Comparison of ENCODE assay signal across 22 cellular contexts in genomic region chr7:47649901-47650300, GRCh38.
A peak's percentile ranks its signal among the peaks of the same experiment; 100 is the strongest.
DNase-seq lines count a peak whose midpoint lies in the region; ATAC-seq and TF ChIP-seq lines count a peak whose summit lies in the region.
"Had no signal": no experiment of that assay in that cellular context is flagged by ENCODE, and none has a peak within 500 bp of the region (broad histone marks: within the 10 kb centered on the region; RNA-seq: fewer than 3 reads in every experiment).

No MANE protein-coding gene starts in this region.

- ATAC-seq in HG02852 (IDR thresholded peaks at IDR 0.05; ENCODE audit: unreplicated experiment) (no peak), GM21390 (IDR thresholded peaks at IDR 0.05; ENCODE audit: unreplicated experiment) (no peak)
- ATAC-seq: T-cell had no signal

- H3K79me1 ChIP-seq in mesenchymal stem cell (replicated peaks; ENCODE audit: low read length, poor library complexity, severe bottlenecking): no peaks in the 10 kb centered on the region
- H3K79me1 ChIP-seq in trophoblast cell (ENCODE audit: low read length): peaks cover 4% of the 10 kb centered on the region

- peak overlapping the region; percentile 93 to 99 for H3K4ac ChIP-seq in mesenchymal stem cell (ENCODE audit: low read depth in 1 of 2, low read length in 2 of 2)
- no peak overlapping the region for H3K4ac ChIP-seq in trophoblast cell (ENCODE audit: low read depth, low read length)

- H4K8ac ChIP-seq in mesenchymal stem cell (ENCODE audit: low read length): no peak overlapping the region
- H4K8ac ChIP-seq in trophoblast cell (ENCODE audit: low read depth, low read length): no peak overlapping the region

- intact Hi-C loops in PC-9 (cut with micrococcal nuclease; ENCODE audit: unreplicated experiment): loop anchor here (5.0 kb wide), 1 partner anchor 48 kb away; no protein-coding TSS in a partner anchor

- POLR2A ChIA-PET in PC-9 (lab: Charles Lee; ENCODE audit: unreplicated experiment): no interaction called here

- H3K9me3 ChIP-seq in BLaER1 treated with 17β-estradiol and CSF1 and Interleukin-3, amounts not matched to agents 10 nM and 100 nM (replicated peaks in 1 of 11): peaks cover 0 to 17% (median 2%) of the 10 kb centered on the region in 11 experiments; a peak in 10 of 22 replicates
- no peaks in the 10 kb centered on the region for H3K9me3 ChIP-seq in PC-9 (ENCODE audit: insufficient read depth, low read depth)
- no peaks in the 10 kb centered on the region for H3K9me3 ChIP-seq in mesenchymal stem cell (ENCODE audit: control insufficient read depth, low read length)
- no peaks in the 10 kb centered on the region for H3K9me3 ChIP-seq in trophoblast cell (ENCODE audit: insufficient read depth, low read depth, low read length)
- H3K9me3 ChIP-seq: BE2C, HAP-1, Peyer's patch had no signal

- peak overlapping the region in 1 of 2 experiments; percentile 64 for H3K14ac ChIP-seq in mesenchymal stem cell (ENCODE audit: low read length in 2 of 2)
- no peak overlapping the region for H3K14ac ChIP-seq in trophoblast cell (ENCODE audit: low read length)

- H2BK5ac ChIP-seq in mesenchymal stem cell (ENCODE audit: low read depth, low read length, poor library complexity, severe bottlenecking): no peak overlapping the region
- no peak overlapping the region for H2BK5ac ChIP-seq in trophoblast cell (ENCODE audit: low read depth, low read length, poor library complexity)

- no peaks in the 10 kb centered on the region for H4K20me1 ChIP-seq in BLaER1 treated with 17β-estradiol and CSF1 and Interleukin-3, amounts not matched to agents 10 nM and 100 nM
- no peaks in the 10 kb centered on the region for H4K20me1 ChIP-seq in PC-9 (ENCODE audit: insufficient read depth)

- no peak overlapping the region for H2AFZ ChIP-seq in PC-9
- H2AFZ ChIP-seq in mesenchymal stem cell (ENCODE audit: low read depth, low read length): no peak overlapping the region
- H2AFZ ChIP-seq in trophoblast cell (ENCODE audit: insufficient read depth, low read length, poor library complexity): no peak overlapping the region

- H3K79me2 ChIP-seq in PC-9 (ENCODE audit: low read depth) (0 out of 2 replicates have a peak, but pooled peaks cover 11% of the 10 kb centered on the region), trophoblast cell (ENCODE audit: control insufficient read depth, insufficient read depth, low read length, poor library complexity) (no peaks in the 10 kb centered on the region)

- CTCF ChIA-PET in PC-9 (lab: Charles Lee): no interaction called here

- peak overlapping the region; percentile 78 to 88 (median 82); a peak in 18 of 22 replicates for H3K4me2 ChIP-seq in BLaER1 treated with 17β-estradiol and CSF1 and Interleukin-3, amounts not matched to agents 10 nM and 100 nM
- H3K4me2 ChIP-seq in PC-9 (no peak overlapping the region; the same call in 1 of the 2 replicates), mesenchymal stem cell (ENCODE audit: low read length, poor library complexity, severe bottlenecking) (no peak overlapping the region), trophoblast cell (ENCODE audit: low read length) (no peak overlapping the region)

- no peak overlapping the region for H2BK15ac ChIP-seq in mesenchymal stem cell (ENCODE audit: low read depth, poor library complexity, severe bottlenecking)

- H2BK12ac ChIP-seq in mesenchymal stem cell (ENCODE audit: low read length in 2 of 2): peak overlapping the region; percentile 99
- H2BK12ac ChIP-seq in trophoblast cell (ENCODE audit: low read length): peak overlapping the region; percentile 43

- no peaks in the 10 kb centered on the region for H3K9me2 ChIP-seq in PC-9 (ENCODE audit: insufficient read depth)

- H3K4me3 ChIP-seq in BLaER1 treated with 17β-estradiol and CSF1 and Interleukin-3, amounts not matched to agents 10 nM and 100 nM: no peak overlapping the region
- H3K4me3 ChIP-seq in PC-9: no peak overlapping the region
- H3K4me3 ChIP-seq in mesenchymal stem cell (ENCODE audit: insufficient read depth in 1 of 2, low read depth in 1 of 2, low read length in 2 of 2): no peak overlapping the region
- H3K4me3 ChIP-seq in trophoblast cell (ENCODE audit: low read depth, low read length): no peak overlapping the region
- H3K4me3 ChIP-seq: HAP-1, Peyer's patch had no signal

- H3K4me1 ChIP-seq in BLaER1 treated with 17β-estradiol and CSF1 and Interleukin-3, amounts not matched to agents 10 nM and 100 nM: peaks cover 69 to 92% (median 83%) of the 10 kb centered on the region in 10 experiments
- H3K4me1 ChIP-seq in PC-9 (replicated peaks; ENCODE audit: insufficient read depth) (peaks cover 55% of the 10 kb centered on the region), mesenchymal stem cell (ENCODE audit: control insufficient read depth, insufficient read depth, low read depth, low read length) (peaks cover 20% of the 10 kb centered on the region), trophoblast cell (ENCODE audit: control insufficient read depth in 1 of 2, insufficient read depth in 2 of 2, low read length in 2 of 2) (peaks cover 7 to 15% of the 10 kb centered on the region in 2 experiments)
- H3K4me1 ChIP-seq: BE2C, HAP-1 had no signal

- H3F3A ChIP-seq in PC-9 (ENCODE audit: insufficient read depth, low read depth): peaks cover 51% of the 10 kb centered on the region

- H2AK5ac ChIP-seq in mesenchymal stem cell (ENCODE audit: low read length, severe bottlenecking): peak overlapping the region; percentile 26
- H2AK5ac ChIP-seq in trophoblast cell (ENCODE audit: low read length): no peak overlapping the region

- peak overlapping the region in 1 of 2 experiments; percentile 66 for H3K23ac ChIP-seq in mesenchymal stem cell (ENCODE audit: low read length in 2 of 2)
- H3K23ac ChIP-seq in trophoblast cell (ENCODE audit: low read length): no peak overlapping the region

- H2BK120ac ChIP-seq in mesenchymal stem cell (ENCODE audit: low read depth, low read length): peak overlapping the region; percentile 95
- H2BK120ac ChIP-seq in trophoblast cell (ENCODE audit: insufficient read depth, low read length, poor library complexity): no peak overlapping the region

- H4K12ac ChIP-seq in trophoblast cell (ENCODE audit: low read depth, low read length): no peak overlapping the region

- peak overlapping the region in 2 of 11 experiments; percentile 29 to 73; a peak in 3 of 22 replicates for H3K9ac ChIP-seq in BLaER1 treated with 17β-estradiol and CSF1 and Interleukin-3, amounts not matched to agents 10 nM and 100 nM
- H3K9ac ChIP-seq in mesenchymal stem cell (ENCODE audit: low read length) (no peak overlapping the region), trophoblast cell (ENCODE audit: low read length) (no peak overlapping the region)

- no peaks in the 10 kb centered on the region for H3K27me3 ChIP-seq in BLaER1 treated with 17β-estradiol and CSF1 and Interleukin-3, amounts not matched to agents 10 nM and 100 nM
- H3K27me3 ChIP-seq in PC-9 (ENCODE audit: insufficient read depth, low read depth) (no peaks in the 10 kb centered on the region), mesenchymal stem cell (ENCODE audit: control insufficient read depth in 1 of 2, insufficient read depth in 1 of 2, low read length in 2 of 2) (peaks cover 0 to 44% of the 10 kb centered on the region in 2 experiments), trophoblast cell (ENCODE audit: insufficient read depth, low read length) (no peaks in the 10 kb centered on the region)
- H3K27me3 ChIP-seq: BE2C, Peyer's patch had no signal

- peak overlapping the region; percentile 97 for H4K91ac ChIP-seq in mesenchymal stem cell (ENCODE audit: low read length)
- no peak overlapping the region for H4K91ac ChIP-seq in trophoblast cell (ENCODE audit: low read depth, low read length)

- no peak for DNase-seq in PC-9
- DNase-seq in mesenchymal stem cell: no peak
- no peak for DNase-seq in trophoblast cell
- no peak for DNase-seq in NCI-H69 (lab: John Stamatoyannopoulos, UW)
- DNase-seq: ACHN; BE2C; CD4-positive, CD25-positive, alpha-beta regulatory T cell; DMS53; GOT3; Karpas-422; NCI-H1092 treated with DMSO at 0.1 percent for 48 hours; NCI-H1436; NCI-H1930; NCI-H2107; NCI-H446 treated with DMSO at 0.1 percent for 48 hours; NCI-H526; Peyer's patch; T-cell had no signal

- no TSS peak for BruUV-seq in PC-9 (replicated peaks; lab: Mats Ljungman, UMichigan)

- H3K18ac ChIP-seq in mesenchymal stem cell (ENCODE audit: low read depth in 1 of 2, low read length in 2 of 2): peak overlapping the region; percentile 75 to 96
- H3K18ac ChIP-seq in trophoblast cell (ENCODE audit: low read length): no peak overlapping the region

- peak overlapping the region in 9 of 11 experiments; percentile 79 to 86 (median 86); a peak in 18 of 22 replicates for H3K27ac ChIP-seq in BLaER1 treated with 17β-estradiol and CSF1 and Interleukin-3, amounts not matched to agents 10 nM and 100 nM
- H3K27ac ChIP-seq in PC-9 (peak overlapping the region; percentile 98), mesenchymal stem cell (ENCODE audit: low read length, poor library complexity, severe bottlenecking) (no peak overlapping the region), trophoblast cell (ENCODE audit: low read depth, low read length) (no peak overlapping the region)
- H3K27ac ChIP-seq: Peyer's patch had no signal

- H3K36me3 ChIP-seq in BLaER1 treated with 17β-estradiol and CSF1 and Interleukin-3, amounts not matched to agents 10 nM and 100 nM: no peaks in the 10 kb centered on the region
- no peaks in the 10 kb centered on the region for H3K36me3 ChIP-seq in PC-9 (ENCODE audit: low read depth)
- H3K36me3 ChIP-seq in mesenchymal stem cell (ENCODE audit: control insufficient read depth in 1 of 2, insufficient read depth in 2 of 2, low read depth in 1 of 2, low read length in 2 of 2): no peaks in the 10 kb centered on the region
- H3K36me3 ChIP-seq in trophoblast cell (ENCODE audit: control insufficient read depth in 1 of 2, insufficient read depth in 2 of 2, low read length in 2 of 2): no peaks in the 10 kb centered on the region
- H3K36me3 ChIP-seq: BE2C, HAP-1, Peyer's patch had no signal

- TF ChIP-seq CTCF in PC-9 (conservative IDR thresholded peaks at IDR 0.05): no peak

- 86% methylated on average over 6 of the region's 6 CpGs for WGBS in mesenchymal stem cell
- no CpG with 5 or more reads among the region's 6 CpGs for WGBS in trophoblast cell (ENCODE audit: extremely low coverage, insufficient coverage, insufficient read length)

Comparison
In these comparisons a context has a peak if more than half of its experiments do, and no peak if none do; other contexts are left out.
1. H3K27ac ChIP-seq: peak in BLaER1 treated with 17β-estradiol and CSF1 and Interleukin-3, amounts not matched to agents 10 nM and 100 nM (9 of 11) and PC-9 (single experiment); none in mesenchymal stem cell (single experiment) and trophoblast cell (single experiment).
2. H3K4me2 ChIP-seq: peak in BLaER1 treated with 17β-estradiol and CSF1 and Interleukin-3, amounts not matched to agents 10 nM and 100 nM (11 of 11); none in PC-9 (single experiment), mesenchymal stem cell (single experiment) and trophoblast cell (single experiment).